In the genomic region with DNA sequence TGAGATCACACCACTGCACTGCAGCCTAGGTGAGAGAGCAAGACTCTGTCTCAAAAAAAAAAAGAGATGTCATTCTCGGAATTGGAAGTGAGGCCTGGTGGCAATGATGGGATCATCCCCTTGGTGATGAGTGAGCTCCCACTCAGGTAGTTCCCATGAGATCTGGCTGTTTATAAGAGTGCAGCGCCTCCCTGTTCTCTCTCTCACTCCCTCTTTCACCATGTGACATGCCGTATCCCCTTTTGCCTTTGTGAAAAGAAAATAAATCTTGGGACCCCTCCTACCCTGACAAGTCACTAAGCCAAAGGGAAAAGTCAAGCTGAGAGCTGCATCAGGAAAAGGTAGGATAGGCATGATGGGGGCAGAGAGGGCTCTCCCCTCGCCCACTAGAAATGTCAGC, we compare ENCODE assay signal across 28 cellular contexts. TPM values are rescaled to one million over a fixed set of nuclear protein-coding genes. Genes with fewer than 3 reads are reported as not detected.
"Had no signal": no experiment of that assay in that cellular context is flagged by ENCODE, and none has a peak within 500 bp of the region (broad histone marks: within the 10 kb centered on the region; RNA-seq: fewer than 3 reads in every experiment).

No MANE protein-coding gene starts in this region.

- H3K27ac ChIP-seq: brain microvascular endothelial cell, KMS-11, SJCRH30, SK-N-MC had no signal

- DNase-seq: activated CD4-positive, alpha-beta T cell treated with anti-CD3 and anti-CD28 coated beads, Interleukin-2, amount 10 ng/mL, durations not matched to agents 24 days and 14 days; activated CD4-positive, alpha-beta T cell treated with anti-CD3 and anti-CD28 coated beads, Interleukin-2, amount 50 U/mL, for 4 hours; activated CD8-positive, alpha-beta T cell treated with anti-CD3 and anti-CD28 coated beads for 36 hours; activated naive CD4-positive, alpha-beta T cell; activated naive CD4-positive, alpha-beta T cell treated with anti-CD3 and anti-CD28 coated beads, Interleukin-2, amount 50 U/mL, for 16 hours; activated naive CD8-positive, alpha-beta T cell treated with anti-CD3 and anti-CD28 coated beads for 36 hours; activated T-cell treated with anti-CD3 and anti-CD28 coated beads, Interleukin-2, amount 50 U/mL, for 1 hour; activated T-cell treated with anti-CD3 and anti-CD28 coated beads, Interleukin-2, amount 50 U/mL, for 72 hours; amniotic stem cell; aorta; brain microvascular endothelial cell; central memory CD4-positive, alpha-beta T cell; MM.1S; MV-4-11; NCI-H1105; NCI-H1417 treated with DMSO at 0.1 percent for 48 hours; NCI-H2029; NCI-H2107; NCI-H510A; OCI-M1; SHP77; SJCRH30 had no signal

- H3K36me3 ChIP-seq: brain microvascular endothelial cell, SJCRH30 had no signal

- H3K4me3 ChIP-seq: SJCRH30, SK-N-MC had no signal

- H3K27me3 ChIP-seq: brain microvascular endothelial cell, SJCRH30 had no signal

- H3K9me3 ChIP-seq: SJCRH30 had no signal

RNA-seq across cellular contexts. Expression of a gene that starts 31.4 kb away (rescaled TPM):
- total RNA-seq: LHCN-M2, SJCRH30 had no signal

RNA-seq across cellular contexts. Expression of a gene that starts 32.1 kb away (rescaled TPM):
- total RNA-seq: activated CD4-positive, alpha-beta T cell treated with anti-CD3 and anti-CD28 coated beads, Interleukin-2, amount 10 ng/mL, durations not matched to agents 24 days and 14 days; activated CD8-positive, alpha-beta memory T cell treated with anti-CD3 and anti-CD28 coated beads for 36 hours; activated CD8-positive, alpha-beta T cell treated with anti-CD3 and anti-CD28 coated beads for 36 hours; activated T-helper 17 cell treated with anti-CD3 and anti-CD28 coated beads, Interleukin-2, amount 50 U/mL, for 72 hours; cerebellum; LHCN-M2 had no signal

RNA-seq across cellular contexts. Expression of a gene that starts 40.6 kb away (rescaled TPM):
- total RNA-seq: activated T-helper 17 cell treated with anti-CD3 and anti-CD28 coated beads, Interleukin-2, amount 50 U/mL, for 72 hours; cerebellum; LHCN-M2; SJCRH30 had no signal
